ENCODE assay signal across 8 cellular contexts in genomic region chr1:53316058-53316741, GRCh38. TPM values are rescaled to one million over a fixed set of nuclear protein-coding genes. Genes with fewer than 3 reads are reported as not detected.
DNase-seq lines count a peak whose midpoint lies in the region; ATAC-seq and TF ChIP-seq lines count a peak whose summit lies in the region.
"Had no signal": no experiment of that assay in that cellular context is flagged by ENCODE, and none has a peak within 500 bp of the region (broad histone marks: within the 10 kb centered on the region; RNA-seq: fewer than 3 reads in every experiment).

No MANE protein-coding gene starts in this region.

- H2AFZ ChIP-seq in DND-41 (ENCODE audit: low read depth, low read length) = no peak overlapping the region
- H2AFZ ChIP-seq in GM23338 = no peak overlapping the region
- peak overlapping the region; percentile 6 for H2AFZ ChIP-seq in mesenchymal stem cell (ENCODE audit: low read depth, low read length)

- H3K9ac ChIP-seq in DND-41 (ENCODE audit: low read depth, low read length) (no peak overlapping the region), mesenchymal stem cell (ENCODE audit: low read length) (no peak overlapping the region)

- H3K27me3 ChIP-seq in DND-41 (ENCODE audit: insufficient read depth, low read length, poor library complexity) (no peaks in the 10 kb centered on the region), GM23338 (ENCODE audit: insufficient read depth) (no peaks in the 10 kb centered on the region), body of pancreas (no peaks in the 10 kb centered on the region), mesenchymal stem cell (ENCODE audit: control insufficient read depth in 1 of 2, insufficient read depth in 1 of 2, low read length in 2 of 2) (no peaks in the 10 kb centered on the region)
- H3K27me3 ChIP-seq: sigmoid colon had no signal

- H3K27ac ChIP-seq in DND-41 (ENCODE audit: low read length) (0 out of 2 replicates have a peak overlapping the region, but pooled peaks have one; percentile 37), GM23338 (ENCODE audit: low read depth) (no peak overlapping the region; the same call in 1 of the 2 replicates), body of pancreas (no peak overlapping the region), mesenchymal stem cell (ENCODE audit: low read length, poor library complexity, severe bottlenecking) (no peak overlapping the region)
- H3K27ac ChIP-seq: sigmoid colon had no signal

- H3K79me2 ChIP-seq in DND-41 (ENCODE audit: insufficient read depth, low read length) (peaks cover 100% of the 10 kb centered on the region), GM23338 (replicated peaks; ENCODE audit: insufficient read depth) (peaks cover 81% of the 10 kb centered on the region)

- H3K9me3 Mint-ChIP-seq in GM23338 = peaks cover 5% of the 10 kb centered on the region; the same call in 1 of the 3 replicates

- no peak overlapping the region for H3K23ac ChIP-seq in mesenchymal stem cell (ENCODE audit: low read length in 2 of 2)

- H3K36me3 ChIP-seq in DND-41 (ENCODE audit: insufficient read depth, low read length) (peaks cover 99% of the 10 kb centered on the region), GM23338 (ENCODE audit: insufficient read depth) (peaks cover 2% of the 10 kb centered on the region; the same call in 1 of the 2 replicates), body of pancreas (replicated peaks in 1 of 2; ENCODE audit: insufficient read depth in 1 of 2, low read depth in 2 of 2) (no peaks in the 10 kb centered on the region), mesenchymal stem cell (ENCODE audit: control insufficient read depth in 1 of 2, insufficient read depth in 2 of 2, low read depth in 1 of 2, low read length in 2 of 2) (peaks cover 3 to 35% of the 10 kb centered on the region in 2 experiments)
- H3K36me3 ChIP-seq: sigmoid colon had no signal

- no peaks in the 10 kb centered on the region for H3K9me2 ChIP-seq in GM23338 (ENCODE audit: insufficient read depth)

- H3K4me1 Mint-ChIP-seq in GM23338 = peaks cover 62% of the 10 kb centered on the region

- TF ChIP-seq CTCF in DND-41 (IDR thresholded peaks at IDR 0.05; ENCODE audit: borderline replicate concordance, extremely low read depth, low read length, poor library complexity, severe bottlenecking) (no peak), GM23338 (conservative IDR thresholded peaks at IDR 0.05; ENCODE audit: low read depth in 2 of 2) (peak in 1 of 2 experiments; percentile 32; a peak in 2 of 4 replicates), body of pancreas (IDR thresholded peaks at IDR 0.05) (no peak)

- no peak for ATAC-seq in DND-41 (ENCODE audit: insufficient read depth, low read depth)
- ATAC-seq in GM23338 = peak; percentile 55
- ATAC-seq in body of pancreas = peak; percentile 36
- no peak for ATAC-seq in GM21526 (IDR thresholded peaks at IDR 0.05; ENCODE audit: low FRiP score, unreplicated experiment)
- ATAC-seq in GM21360 (IDR thresholded peaks at IDR 0.05; ENCODE audit: unreplicated experiment) = no peak

- intact Hi-C loops in body of pancreas (cut with DNase I) = no loop called here

- H2BK120ac ChIP-seq in mesenchymal stem cell (ENCODE audit: low read depth, low read length) = no peak overlapping the region

- peak overlapping the region; percentile 72 to 73 for H3K18ac ChIP-seq in mesenchymal stem cell (ENCODE audit: low read depth in 1 of 2, low read length in 2 of 2)

- peaks cover 25% of the 10 kb centered on the region for H3K79me1 ChIP-seq in mesenchymal stem cell (replicated peaks; ENCODE audit: low read length, poor library complexity, severe bottlenecking)

- peak overlapping the region; percentile 63 for H4K8ac ChIP-seq in mesenchymal stem cell (ENCODE audit: low read length)

- H2BK5ac ChIP-seq in mesenchymal stem cell (ENCODE audit: low read depth, low read length, poor library complexity, severe bottlenecking) = no peak overlapping the region

- 70 to 72% methylated on average over 3 to 5 of the region's 5 CpGs for whole genome bisulfite sequencing in body of pancreas, 2 donors
- WGBS in mesenchymal stem cell = 54% methylated on average over 5 of the region's 5 CpGs

- peak overlapping the region; percentile 10 to 19 for H3K4ac ChIP-seq in mesenchymal stem cell (ENCODE audit: low read depth in 1 of 2, low read length in 2 of 2)

- no peak overlapping the region for H3K4me3 Mint-ChIP-seq in GM23338

- H3K36me3 Mint-ChIP-seq in GM23338 (ENCODE audit: low read depth) = peaks cover 87% of the 10 kb centered on the region

- H4K91ac ChIP-seq in mesenchymal stem cell (ENCODE audit: low read length) = peak overlapping the region; percentile 5

- H3K27ac Mint-ChIP-seq in GM23338 = no peak overlapping the region

- H4K20me1 ChIP-seq in DND-41 (ENCODE audit: insufficient read depth, low read length) = peaks cover 99% of the 10 kb centered on the region
- peaks cover 40% of the 10 kb centered on the region for H4K20me1 ChIP-seq in GM23338 (replicated peaks; ENCODE audit: insufficient read depth)

- TF ChIP-seq POLR2A in body of pancreas (IDR thresholded peaks at IDR 0.05) = no peak

- H2AK5ac ChIP-seq in mesenchymal stem cell (ENCODE audit: low read length, severe bottlenecking) = no peak overlapping the region

- no peaks in the 10 kb centered on the region for H3K9me3 ChIP-seq in DND-41 (ENCODE audit: insufficient read depth, low read length, severe bottlenecking)
- H3K9me3 ChIP-seq in body of pancreas = no peaks in the 10 kb centered on the region
- H3K9me3 ChIP-seq in mesenchymal stem cell (ENCODE audit: control insufficient read depth, low read length) = no peaks in the 10 kb centered on the region
- H3K9me3 ChIP-seq: sigmoid colon had no signal

- DNase-seq in DND-41 (no peak), GM23338 (ENCODE audit: low spot score) (peak; percentile 45), body of pancreas (peak in 1 of 4 donors; percentile 25), mesenchymal stem cell (peak; percentile 32), dedifferentiated amniotic fluid mesenchymal stem cell (ENCODE audit: extremely low spot score) (no peak)
- DNase-seq: sigmoid colon had no signal

- peaks cover 24% of the 10 kb centered on the region for H3K27me3 Mint-ChIP-seq in GM23338 (ENCODE audit: insufficient read depth, low read depth, poor library complexity)

- no peak overlapping the region for H3K4me2 ChIP-seq in DND-41 (ENCODE audit: insufficient read depth, low read length)
- H3K4me2 ChIP-seq in GM23338 = no peak overlapping the region
- H3K4me2 ChIP-seq in mesenchymal stem cell (ENCODE audit: low read length, poor library complexity, severe bottlenecking) = no peak overlapping the region

- H3K4me3 ChIP-seq in DND-41 (ENCODE audit: low read depth in 1 of 2, low read length in 2 of 2) (no peak overlapping the region), GM23338 (no peak overlapping the region), body of pancreas (no peak overlapping the region), mesenchymal stem cell (ENCODE audit: insufficient read depth in 1 of 2, low read depth in 1 of 2, low read length in 2 of 2) (no peak overlapping the region)
- H3K4me3 ChIP-seq: sigmoid colon had no signal

- H3F3A ChIP-seq in GM23338 (replicated peaks; ENCODE audit: low read depth) = no peaks in the 10 kb centered on the region; the same call in 1 of the 2 replicates

- H3K14ac ChIP-seq in mesenchymal stem cell (ENCODE audit: low read length in 2 of 2) = peak overlapping the region in 1 of 2 experiments; percentile 22

- no peak overlapping the region for H2BK15ac ChIP-seq in mesenchymal stem cell (ENCODE audit: low read depth, poor library complexity, severe bottlenecking)

- peak overlapping the region in 1 of 2 experiments; percentile 55 for H2BK12ac ChIP-seq in mesenchymal stem cell (ENCODE audit: low read length in 2 of 2)

- H3K4me1 ChIP-seq in DND-41 (ENCODE audit: insufficient read depth, low read length) (no peaks in the 10 kb centered on the region), GM23338 (ENCODE audit: insufficient read depth) (no peaks in the 10 kb centered on the region), body of pancreas (peaks cover 5% of the 10 kb centered on the region), mesenchymal stem cell (ENCODE audit: control insufficient read depth, insufficient read depth, low read depth, low read length) (peaks cover 8% of the 10 kb centered on the region)
- H3K4me1 ChIP-seq: sigmoid colon had no signal

TF ChIP-seq in GM23338, 12 proteins besides CTCF, POLR2A, EP300 and RAD21 (continues in another document):
- TF ChIP-seq EZH2phosphoT487 (IDR thresholded peaks at IDR 0.05; ENCODE audit: unreplicated experiment) = no peak
- no peak for TF ChIP-seq EZH2 (IDR thresholded peaks at IDR 0.05; ENCODE audit: low read depth, unreplicated experiment)
- no peak for TF ChIP-seq POLR2AphosphoS5 (IDR thresholded peaks at IDR 0.05; ENCODE audit: low read depth)
- no peak for TF ChIP-seq JUNB (IDR thresholded peaks at IDR 0.05; ENCODE audit: unreplicated experiment)

RNA-seq across cellular contexts. Expression of gene LRP8, which starts 11.7 kb away (rescaled TPM):
- total RNA-seq in GM23338 (2014; rRNA removed; shearing (Covaris generic)) = 71.1 and 72.4 TPM in 2 replicates
- 27.8 and 28.3 TPM in 2 replicates for polyA plus RNA-seq in GM23338 (2016; fragmentation: Nextera tagmentation; extraction: Ambion mirVana)
- 1 to 10 TPM; 1.3 to 4.2 TPM for total RNA-seq in body of pancreas
- 19.5 TPM for polyA plus RNA-seq in mesenchymal stem cell (2013, experiment 1 of 2)
- 17.4 TPM for polyA plus RNA-seq in mesenchymal stem cell (2013, experiment 2 of 2)

Comparison
In these comparisons a context has a peak if more than half of its experiments do, and no peak if none do; other contexts are left out.
1. ATAC-seq: peak in GM23338 (single experiment) and body of pancreas (single experiment); none in DND-41 (single experiment), GM21526 (single experiment) and GM21360 (single experiment).
2. DNase-seq: peak in GM23338 (single experiment) and mesenchymal stem cell (single experiment); none in DND-41 (single experiment) and dedifferentiated amniotic fluid mesenchymal stem cell (single experiment).
3. RNA of gene LRP8, which starts 11.7 kb away (total RNA-seq): 71.1 to 72.4 TPM in GM23338; 1.3 to 4.2 TPM in body of pancreas; every median in the first group is over 10 times any median in the second.